ENCODE assay signal across 2 cellular contexts in genomic region chr1:160553778-160554177, GRCh38.
TF ChIP-seq lines count a peak whose summit lies in the region.

No MANE protein-coding gene starts in this region.

TF ChIP-seq in K562, 482 proteins besides CTCF, POLR2A, EP300 and RAD21:
- no peak for TF ChIP-seq ZBTB49 (CRISPR knock-in tag; IDR thresholded peaks at IDR 0.05; ENCODE audit: borderline replicate concordance)
- no peak for TF ChIP-seq EP400 (IDR thresholded peaks at IDR 0.05)
- no peak for TF ChIP-seq DNMT1 (IDR thresholded peaks at IDR 0.05)
- TF ChIP-seq MAFG (tag; conservative IDR thresholded peaks at IDR 0.05) = no peak
- no peak for TF ChIP-seq IRF2 (CRISPR knock-in tag; IDR thresholded peaks at IDR 0.05)

TF ChIP-seq in WTC11, 78 proteins besides CTCF, POLR2A, EP300 and RAD21 (continued from another document):
- TF ChIP-seq HMGXB4 (CRISPR knock-in tag; IDR thresholded peaks at IDR 0.05) (no peak), EMX1 (CRISPR knock-in tag; IDR thresholded peaks at IDR 0.05) (no peak), ZNF138 (CRISPR knock-in tag; conservative IDR thresholded peaks at IDR 0.05) (no peak), ETV6 (CRISPR knock-in tag; IDR thresholded peaks at IDR 0.05) (no peak), USF2 (CRISPR knock-in tag; IDR thresholded peaks at IDR 0.05) (no peak), ZNF396 (CRISPR knock-in tag; IDR thresholded peaks at IDR 0.05; ENCODE audit: borderline replicate concordance) (no peak), AR (CRISPR knock-in tag; IDR thresholded peaks at IDR 0.05) (no peak), ZNF416 (CRISPR knock-in tag; IDR thresholded peaks at IDR 0.05) (no peak), ATF2 (CRISPR knock-in tag; IDR thresholded peaks at IDR 0.05; ENCODE audit: borderline replicate concordance, low read depth) (no peak), NFYB (CRISPR knock-in tag; conservative IDR thresholded peaks at IDR 0.05; ENCODE audit: low read depth) (no peak), MAX (CRISPR knock-in tag; IDR thresholded peaks at IDR 0.05) (no peak), ZNF263 (CRISPR knock-in tag; IDR thresholded peaks at IDR 0.05; ENCODE audit: low read depth) (no peak)
TF ChIP-seq in WTC11: peak in this region for 0.
